In genomic region chr10:98047009-98047741, GRCh38 we compare ENCODE assay signal across 19 cellular contexts. TPM values are rescaled to one million over a fixed set of nuclear protein-coding genes. Genes with fewer than 3 reads are reported as not detected.
DNase-seq lines count a peak whose midpoint lies in the region; ATAC-seq and TF ChIP-seq lines count a peak whose summit lies in the region.
"Had no signal": no experiment of that assay in that cellular context is flagged by ENCODE, and none has a peak within 500 bp of the region (broad histone marks: within the 10 kb centered on the region; RNA-seq: fewer than 3 reads in every experiment).

No MANE protein-coding gene starts in this region.

- no peak overlapping the region for H3K4me3 Mint-ChIP-seq in osteocyte (ENCODE audit: unreplicated experiment)
- H3K4me3 Mint-ChIP-seq: CD4-positive, CD25-positive, alpha-beta regulatory T cell; naive thymus-derived CD4-positive, alpha-beta T cell had no signal

- H3K27me3 Mint-ChIP-seq in osteocyte (ENCODE audit: unreplicated experiment): peaks cover 60% of the 10 kb centered on the region

- no peaks in the 10 kb centered on the region for H3K9me3 Mint-ChIP-seq in osteocyte (ENCODE audit: unreplicated experiment)
- H3K9me3 Mint-ChIP-seq: activated T-helper 2 cell treated with anti-CD3 and anti-CD28 coated beads, Interferon-gamma antibody, Interleukin-2, Interleukin-4, amounts not matched to agents 10 μg/mL and 5 μg/mL and 100 μg/mL, durations not matched to agents 14 hours and 24 hours and 36 hours; CD4-positive, CD25-positive, alpha-beta regulatory T cell had no signal

- no peak for ATAC-seq in GM19395 (IDR thresholded peaks at IDR 0.05; ENCODE audit: unreplicated experiment)
- ATAC-seq: naive thymus-derived CD4-positive, alpha-beta T cell had no signal

- H3K27ac Mint-ChIP-seq in osteocyte (ENCODE audit: unreplicated experiment): no peak overlapping the region
- H3K27ac Mint-ChIP-seq: activated T-helper 2 cell treated with anti-CD3 and anti-CD28 coated beads, Interferon-gamma antibody, Interleukin-2, Interleukin-4, amounts not matched to agents 10 μg/mL and 5 μg/mL and 100 μg/mL, durations not matched to agents 14 hours and 24 hours and 36 hours; naive thymus-derived CD4-positive, alpha-beta T cell had no signal

- no peaks in the 10 kb centered on the region for H3K4me1 Mint-ChIP-seq in osteocyte (ENCODE audit: unreplicated experiment)

- no peak for TF ChIP-seq CTCF in foreskin fibroblast (IDR thresholded peaks at IDR 0.05; ENCODE audit: low read depth, low read length)
- TF ChIP-seq CTCF in osteocyte (IDR thresholded peaks at IDR 0.05): no peak

- H3K4me3 ChIP-seq in foreskin fibroblast (ENCODE audit: low read depth in 1 of 2, low read length in 2 of 2): no peak overlapping the region
- H3K4me3 ChIP-seq: gastrocnemius medialis had no signal

- in situ Hi-C loops in SK-MEL-5 (cut with HindIII; ENCODE audit: low pct_unique_long_range_greater_than_20kb, low sequenced_read_pairs): no loop called here

- H3K36me3 Mint-ChIP-seq in osteocyte (ENCODE audit: unreplicated experiment): no peaks in the 10 kb centered on the region
- H3K36me3 Mint-ChIP-seq: CD4-positive, CD25-positive, alpha-beta regulatory T cell; naive thymus-derived CD4-positive, alpha-beta T cell had no signal

- DNase-seq in Ammon's horn (ENCODE audit: low spot score) (peak; percentile 87), SK-MEL-5 (ENCODE audit: low read depth, low spot score) (peak; percentile 70), globus pallidus (ENCODE audit: low spot score) (peak; percentile 87), midbrain (lab: John Stamatoyannopoulos, UW) (peak; percentile 56), foreskin fibroblast (no peak), osteocyte (ENCODE audit: extremely low spot score, unreplicated experiment) (no peak)
- DNase-seq in activated CD4-positive, alpha-beta T cell treated with anti-CD3 and anti-CD28 coated beads for 1 hour: no peak
- DNase-seq: activated CD4-positive, CD25-positive, alpha-beta regulatory T cell treated with anti-CD3 and anti-CD28 coated beads, Interleukin-2, amount 50 U/mL, for 72 hours; CD4-positive, CD25-positive, alpha-beta regulatory T cell; cerebellar nuclear complex; gastrocnemius medialis; naive thymus-derived CD4-positive, alpha-beta T cell; NCI-H1694 treated with DMSO at 0.1 percent for 48 hours; SHP77 treated with DMSO at 0.1 percent for 48 hours; stimulated activated naive CD4-positive, alpha-beta T cell; T-helper 2 cell had no signal

RNA-seq across cellular contexts. Expression of gene CRTAC1, which starts 16.8 kb away (rescaled TPM):
- 1.8 and 2.6 TPM in 2 replicates for total RNA-seq in SK-MEL-5 (2014; rRNA removed; shearing (Covaris generic))
- 7.8 and 9.0 TPM in 2 replicates for polyA plus RNA-seq in SK-MEL-5 (2015; cell fraction: cytosol; rRNA removed)
- 0.69 and 2.6 TPM in 2 replicates for polyA plus RNA-seq in SK-MEL-5 (2015; cell fraction: nucleus; rRNA removed)
- 0.16 TPM in 2 replicates for total RNA-seq in osteocyte
- total RNA-seq: activated T-helper 2 cell treated with anti-CD3 and anti-CD28 coated beads, Interferon-gamma antibody, Interleukin-2, Interleukin-4, amounts not matched to agents 10 μg/mL and 5 μg/mL and 100 μg/mL, durations not matched to agents 14 hours and 24 hours and 36 hours; CD4-positive, CD25-positive, alpha-beta regulatory T cell; M059J; naive thymus-derived CD4-positive, alpha-beta T cell had no signal
- polyA plus RNA-seq: CD4-positive, CD25-positive, alpha-beta regulatory T cell; naive thymus-derived CD4-positive, alpha-beta T cell had no signal

Comparison
In these comparisons a context has a peak if more than half of its experiments do, and no peak if none do; other contexts are left out.
1. DNase-seq: peak in Ammon's horn (single experiment), SK-MEL-5 (single experiment), globus pallidus (single experiment) and midbrain (single experiment); none in foreskin fibroblast (0 of 2), activated CD4-positive, alpha-beta T cell treated with anti-CD3 and anti-CD28 coated beads for 1 hour (single experiment) and osteocyte (single experiment).